In the genomic region with DNA sequence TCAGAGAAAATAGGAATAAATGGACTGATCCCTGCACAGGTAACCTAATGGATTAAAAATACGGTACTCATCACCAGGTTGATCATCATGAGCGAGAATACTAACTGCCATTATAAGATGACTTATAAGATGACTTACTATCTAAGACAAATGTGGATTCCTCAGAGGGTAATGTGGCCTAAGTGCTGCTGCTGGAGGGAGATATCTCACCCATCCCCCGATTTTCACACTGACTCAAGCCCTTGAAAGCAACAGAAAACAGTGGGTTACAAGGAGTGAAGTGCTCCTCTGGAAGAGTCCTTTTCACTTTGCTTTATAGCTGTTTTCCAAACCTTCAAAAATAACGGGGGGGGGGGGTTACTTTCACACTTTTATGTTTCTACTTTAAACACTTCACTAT, we compare ENCODE assay signal across 8 cellular contexts. TPM values are rescaled to one million over a fixed set of nuclear protein-coding genes. Genes with fewer than 3 reads are reported as not detected.
DNase-seq lines count a peak whose midpoint lies in the region; ATAC-seq, FAIRE-seq and TF ChIP-seq lines count a peak whose summit lies in the region.

No MANE protein-coding gene starts in this region.

- peaks cover 14% of the 10 kb centered on the region for H3K4me1 ChIP-seq in HepG2 (ENCODE audit: insufficient read depth, low read length)
- H3K4me1 ChIP-seq in right lobe of liver: peaks cover 0 to 4% (median 2%) of the 10 kb centered on the region in 4 donors
- peaks cover 6% of the 10 kb centered on the region in 2 donors for H3K4me1 ChIP-seq in kidney (ENCODE audit: control insufficient read depth in 1 of 2, insufficient read depth in 1 of 2, low read depth in 1 of 2, low read length in 2 of 2)
- H3K4me1 ChIP-seq in uterus: no peaks in the 10 kb centered on the region

- H3K4me3 ChIP-seq in HepG2 (replicated peaks in 1 of 3; ENCODE audit: insufficient read depth in 1 of 3, low read depth in 2 of 3, low read length in 3 of 3) (peak overlapping the region; percentile 72 to 94 (median 84)), right lobe of liver (peak overlapping the region in 1 of 3 donors; percentile 87), kidney (ENCODE audit: low read length in 2 of 2) (peak overlapping the region; percentile 82 to 85), uterus (peak overlapping the region; percentile 59 to 77)

- H3K9me3 ChIP-seq in HepG2 (ENCODE audit: low read length) (no peaks in the 10 kb centered on the region), right lobe of liver (no peaks in the 10 kb centered on the region), kidney (ENCODE audit: control insufficient read depth in 1 of 2, low read length in 2 of 2) (no peaks in the 10 kb centered on the region), uterus (no peaks in the 10 kb centered on the region)

- in situ Hi-C loops in HepG2 (cut with HindIII; ENCODE audit: extremely low pct_ligation_motif_present, low pct_unique_long_range_greater_than_20kb): no loop called here

- H3K79me2 ChIP-seq in HepG2 (ENCODE audit: insufficient read depth, low read length): peaks cover 3% of the 10 kb centered on the region

- H3K4me1 Mint-ChIP-seq in activated CD4-positive, alpha-beta memory T cell treated with anti-CD3 and anti-CD28 coated beads, Interleukin-2, amount 10 ng/mL, durations not matched to agents 7 days and 5 days: peaks cover 26% of the 10 kb centered on the region

- H3K4me3 Mint-ChIP-seq in activated CD4-positive, alpha-beta memory T cell treated with anti-CD3 and anti-CD28 coated beads, Interleukin-2, amount 10 ng/mL, durations not matched to agents 7 days and 5 days: peak overlapping the region; percentile 94

- no peak for TF ChIP-seq RAD21 in HepG2 (CRISPR knock-in tag; IDR thresholded peaks at IDR 0.05)

- peaks cover under 1% of the 10 kb centered on the region for H3K27me3 Mint-ChIP-seq in activated CD4-positive, alpha-beta memory T cell treated with anti-CD3 and anti-CD28 coated beads, Interleukin-2, amount 10 ng/mL, durations not matched to agents 7 days and 5 days

- peak overlapping the region; percentile 73 for H2AFZ ChIP-seq in HepG2 (ENCODE audit: low read length)

- DNase-seq in HepG2 (ENCODE audit: low spot score): no peak
- DNase-seq in right lobe of liver: no peak
- DNase-seq in activated CD4-positive, alpha-beta memory T cell treated with anti-CD3 and anti-CD28 coated beads, Interleukin-2, amount 10 ng/mL, durations not matched to agents 7 days and 5 days: no peak
- DNase-seq in kidney: no peak
- no peak for DNase-seq in uterus
- no peak for DNase-seq in NCI-H226
- no peak for DNase-seq in pons (ENCODE audit: low spot score)
- no peak for DNase-seq in SW480 (ENCODE audit: low spot score)

- no peak overlapping the region for H3K27ac ChIP-seq in HepG2 (ENCODE audit: extremely low read length, insufficient read depth, low read length)
- no peak overlapping the region for H3K27ac ChIP-seq in right lobe of liver
- no peak overlapping the region for H3K27ac ChIP-seq in kidney (ENCODE audit: low read depth in 2 of 2, low read length in 2 of 2)
- no peak overlapping the region for H3K27ac ChIP-seq in uterus

- TF ChIP-seq EP300 in HepG2 (IDR thresholded peaks at IDR 0.05; ENCODE audit: low read depth in 2 of 2, low read length in 2 of 2): no peak
- TF ChIP-seq EP300 in HepG2 (CRISPR knock-in tag; IDR thresholded peaks at IDR 0.05; ENCODE audit: borderline replicate concordance): no peak

- CTCF ChIA-PET in HepG2 (lab: Yijun Ruan, JAX; ENCODE audit: low intra/inter-chr PET ratio, low total read pairs): no interaction called here
- CTCF ChIA-PET in activated CD4-positive, alpha-beta memory T cell treated with anti-CD3 and anti-CD28 coated beads, Interleukin-2, amount 10 ng/mL, durations not matched to agents 7 days and 5 days (lab: Charles Lee): interaction anchor here (1.0 to 3.3 kb wide), 7 partner anchors 14 to 274 kb away, joined by 3 to 12 read pairs (median 7); no protein-coding TSS in a partner anchor

- POLR2A ChIA-PET in HepG2 (lab: Yijun Ruan, JAX): interaction anchor here (0.6 to 3.5 kb wide), 5 partner anchors 14 to 176 kb away, joined by 3 to 36 read pairs (median 6); a partner anchor contains a TSS
- POLR2A ChIA-PET in activated CD4-positive, alpha-beta memory T cell treated with anti-CD3 and anti-CD28 coated beads, Interleukin-2, amount 10 ng/mL, durations not matched to agents 7 days and 5 days (lab: Charles Lee): interaction anchor here (0.8 to 2.9 kb wide), 8 partner anchors 8 to 160 kb away, joined by 3 to 16 read pairs (median 5); a partner anchor contains a TSS

- no TSS peak for BruUV-seq in HepG2 (replicated peaks; lab: Mats Ljungman, UMichigan)

- H3K36me3 Mint-ChIP-seq in activated CD4-positive, alpha-beta memory T cell treated with anti-CD3 and anti-CD28 coated beads, Interleukin-2, amount 10 ng/mL, durations not matched to agents 7 days and 5 days (ENCODE audit: low read depth): peaks cover 3% of the 10 kb centered on the region

- peak overlapping the region; percentile 85 for H3K4me2 ChIP-seq in HepG2 (ENCODE audit: low read depth, low read length)

- H3K9ac ChIP-seq in HepG2 (ENCODE audit: insufficient read depth, low read depth, low read length) (peak overlapping the region; percentile 82), kidney (ENCODE audit: low read length in 2 of 2) (peak overlapping the region; percentile 71 to 85)

- H3K27ac Mint-ChIP-seq in activated CD4-positive, alpha-beta memory T cell treated with anti-CD3 and anti-CD28 coated beads, Interleukin-2, amount 10 ng/mL, durations not matched to agents 7 days and 5 days: peak overlapping the region; percentile 32

- FAIRE-seq in HepG2 (lab: Jason Lieb, UNC) (no peak), kidney (lab: Jason Lieb, UNC) (no peak)

- no peak for ATAC-seq in HepG2
- no peak for ATAC-seq in right lobe of liver

- no peaks in the 10 kb centered on the region; a peak in 1 of 5 replicates for H3K27me3 ChIP-seq in HepG2 (ENCODE audit: control insufficient read depth in 1 of 2, insufficient read depth in 2 of 2, low read length in 2 of 2)
- H3K27me3 ChIP-seq in right lobe of liver: no peaks in the 10 kb centered on the region
- H3K27me3 ChIP-seq in uterus: no peaks in the 10 kb centered on the region

- H3K36me3 ChIP-seq in HepG2 (replicated peaks in 1 of 2; ENCODE audit: control insufficient read depth in 1 of 2, insufficient read depth in 2 of 2, low read length in 2 of 2): no peaks in the 10 kb centered on the region
- H3K36me3 ChIP-seq in right lobe of liver: no peaks in the 10 kb centered on the region
- H3K36me3 ChIP-seq in kidney (ENCODE audit: control insufficient read depth in 1 of 2, insufficient read depth in 2 of 2, low read length in 2 of 2): no peaks in the 10 kb centered on the region
- H3K36me3 ChIP-seq in uterus: no peaks in the 10 kb centered on the region

- H3K9me3 Mint-ChIP-seq in activated CD4-positive, alpha-beta memory T cell treated with anti-CD3 and anti-CD28 coated beads, Interleukin-2, amount 10 ng/mL, durations not matched to agents 7 days and 5 days: no peaks in the 10 kb centered on the region

- no peak for TF ChIP-seq CTCF in HepG2 (CRISPR knock-in tag; IDR thresholded peaks at IDR 0.05)
- TF ChIP-seq CTCF in right lobe of liver (IDR thresholded peaks at IDR 0.05): no peak
- TF ChIP-seq CTCF in kidney (IDR thresholded peaks at IDR 0.05; ENCODE audit: borderline replicate concordance, extremely low read depth, insufficient read depth): no peak
- TF ChIP-seq CTCF in uterus (IDR thresholded peaks at IDR 0.05): no peak

- 50% methylated on average over 4 of the region's 4 CpGs for WGBS in HepG2 (ENCODE audit: low lambda C conversion rate)
- 51% methylated on average over 4 of the region's 4 CpGs for WGBS in right lobe of liver (ENCODE audit: insufficient coverage, low coverage, low lambda C conversion rate, missing lambda C conversion rate)

- TF ChIP-seq POLR2A in HepG2 (IDR thresholded peaks at IDR 0.05; ENCODE audit: insufficient read depth in 1 of 2, low read depth in 2 of 2, low read length in 2 of 2) (no peak), right lobe of liver (IDR thresholded peaks at IDR 0.05) (no peak), uterus (IDR thresholded peaks at IDR 0.05) (no peak)

- no peaks in the 10 kb centered on the region for H4K20me1 ChIP-seq in HepG2 (ENCODE audit: insufficient read depth, low read length)

- intact Hi-C loops in HepG2 (cut with micrococcal nuclease; ENCODE audit: unreplicated experiment) (no loop called here), right lobe of liver (cut with DNase I) (no loop called here), kidney (cut with DNase I) (no loop called here), uterus (cut with DNase I; ENCODE audit: low total_unique reads) (no loop called here)

RNA-seq across cellular contexts. Expression of a gene that starts 0.9 kb away (rescaled TPM):
- 14.0 and 14.2 TPM in 2 replicates for total RNA-seq in HepG2 (2016; rRNA removed; fragmentation: Illumina TruSeq; extraction: Trizol)
- 5.2 and 7.3 TPM in 2 replicates for total RNA-seq in HepG2 (2016; cell fraction: cytosol; rRNA removed; fragmentation: Illumina TruSeq; extraction: Trizol; ENCODE audit: low read depth)
- total RNA-seq in HepG2 (2016; cell fraction: insoluble cytoplasmic fraction; rRNA removed; fragmentation: Illumina TruSeq; extraction: Trizol): 14.1 and 16.1 TPM in 2 replicates
- total RNA-seq in HepG2 (2016; cell fraction: membrane; rRNA removed; fragmentation: Illumina TruSeq; extraction: Trizol): 11.0 and 12.9 TPM in 2 replicates
- total RNA-seq in HepG2 (2016; cell fraction: nucleus; rRNA removed; fragmentation: Illumina TruSeq; extraction: Trizol): 11.0 and 11.8 TPM in 2 replicates
- 10.0 and 11.8 TPM in 2 replicates for polyA plus RNA-seq in HepG2 (2011; rRNA removed)
- polyA plus RNA-seq in HepG2 (2011; cell fraction: cytosol; rRNA removed): 12.9 and 14.2 TPM in 2 replicates
- polyA plus RNA-seq in HepG2 (2011; cell fraction: nucleus; rRNA removed): 12.0 TPM in 2 replicates
- polyA plus RNA-seq in HepG2 (2012): 8.4 and 10.1 TPM in 2 replicates
- polyA plus RNA-seq in HepG2 (2016; cell fraction: cytosol; fragmentation: Illumina TruSeq; extraction: Trizol; ENCODE audit: low read depth): 4.6 and 6.0 TPM in 2 replicates
- polyA plus RNA-seq in HepG2 (2016; cell fraction: insoluble cytoplasmic fraction; fragmentation: Illumina TruSeq; extraction: Trizol; ENCODE audit: low read depth): 12.6 and 16.7 TPM in 2 replicates
- polyA plus RNA-seq in HepG2 (2016; cell fraction: membrane; fragmentation: Illumina TruSeq; extraction: Trizol; ENCODE audit: low read depth): 7.0 and 10.1 TPM in 2 replicates
- polyA plus RNA-seq in HepG2 (2016; cell fraction: nucleus; fragmentation: Illumina TruSeq; extraction: Trizol; ENCODE audit: insufficient read depth, low read depth): 16.2 and 19.0 TPM in 2 replicates
- polyA minus RNA-seq in HepG2 (2011; rRNA and poly(A)+ RNA removed; ENCODE audit: low replicate concordance): 4.5 and 7.8 TPM in 2 replicates
- polyA minus RNA-seq in HepG2 (2011; cell fraction: cytosol; rRNA and poly(A)+ RNA removed): 2.6 and 3.8 TPM in 2 replicates
- polyA minus RNA-seq in HepG2 (2011; cell fraction: nucleus; rRNA and poly(A)+ RNA removed): 8.1 and 9.7 TPM in 2 replicates
- 10 to 100 TPM in 4 of 6 experiments, 1 to 10 TPM in 2; 7.4 to 13.5 (median 10.5) TPM for total RNA-seq in right lobe of liver
- 10 to 100 TPM; 13.7 to 15.6 TPM for total RNA-seq in activated CD4-positive, alpha-beta memory T cell treated with anti-CD3 and anti-CD28 coated beads, Interleukin-2, amount 10 ng/mL, durations not matched to agents 7 days and 5 days
- 22.9 TPM for total RNA-seq in kidney
- 33.4 TPM for polyA plus RNA-seq in kidney (ENCODE audit: insufficient read depth, low read depth, low replicate concordance)
- total RNA-seq in uterus: 10 to 100 TPM in 2 of 4 donors, 1 to 10 TPM in 2; 3.2 to 45.9 (median 12.0) TPM

RNA-seq across cellular contexts. Expression of a gene that starts 47.4 kb away (rescaled TPM):
- total RNA-seq in HepG2 (2016; rRNA removed; fragmentation: Illumina TruSeq; extraction: Trizol) (1.8 and 4.6 TPM in 2 replicates), right lobe of liver (10 to 100 TPM in 1 of 6 experiments, 1 to 10 TPM in 5; 3.4 to 14.2 (median 4.7) TPM), kidney (6.1 TPM), uterus (1 to 10 TPM in 2 of 4 donors, under 1 TPM in 2; 0.26 to 4.1 (median 0.86) TPM)
- total RNA-seq in HepG2 (2016; cell fraction: cytosol; rRNA removed; fragmentation: Illumina TruSeq; extraction: Trizol; ENCODE audit: low read depth): 0.30 and 0.53 TPM in 2 replicates
- 1.9 and 5.8 TPM in 2 replicates for total RNA-seq in HepG2 (2016; cell fraction: insoluble cytoplasmic fraction; rRNA removed; fragmentation: Illumina TruSeq; extraction: Trizol)
- total RNA-seq in HepG2 (2016; cell fraction: membrane; rRNA removed; fragmentation: Illumina TruSeq; extraction: Trizol): 1.7 TPM in 2 replicates
- 5.8 and 6.3 TPM in 2 replicates for total RNA-seq in HepG2 (2016; cell fraction: nucleus; rRNA removed; fragmentation: Illumina TruSeq; extraction: Trizol)
- polyA plus RNA-seq in HepG2 (2011; rRNA removed) (3.8 and 7.1 TPM in 2 replicates), kidney (ENCODE audit: insufficient read depth, low read depth, low replicate concordance) (0.82 TPM)
- 3.3 and 6.2 TPM in 2 replicates for polyA plus RNA-seq in HepG2 (2011; cell fraction: cytosol; rRNA removed)
- polyA plus RNA-seq in HepG2 (2011; cell fraction: nucleus; rRNA removed): 9.4 and 27.0 TPM in 2 replicates
- polyA plus RNA-seq in HepG2 (2012): 1.3 and 1.8 TPM in 2 replicates
- 0.51 and 0.58 TPM in 2 replicates for polyA plus RNA-seq in HepG2 (2016; cell fraction: cytosol; fragmentation: Illumina TruSeq; extraction: Trizol; ENCODE audit: low read depth)
- polyA plus RNA-seq in HepG2 (2016; cell fraction: insoluble cytoplasmic fraction; fragmentation: Illumina TruSeq; extraction: Trizol; ENCODE audit: low read depth): 1.9 and 2.2 TPM in 2 replicates
- polyA plus RNA-seq in HepG2 (2016; cell fraction: membrane; fragmentation: Illumina TruSeq; extraction: Trizol; ENCODE audit: low read depth): 0.93 and 1.1 TPM in 2 replicates
- polyA plus RNA-seq in HepG2 (2016; cell fraction: nucleus; fragmentation: Illumina TruSeq; extraction: Trizol; ENCODE audit: insufficient read depth, low read depth): 8.4 and 9.8 TPM in 2 replicates
- polyA minus RNA-seq in HepG2 (2011; rRNA and poly(A)+ RNA removed; ENCODE audit: low replicate concordance): 0.26 and 16.3 TPM in 2 replicates
- 2.0 and 4.0 TPM in 2 replicates for polyA minus RNA-seq in HepG2 (2011; cell fraction: cytosol; rRNA and poly(A)+ RNA removed)
- polyA minus RNA-seq in HepG2 (2011; cell fraction: nucleus; rRNA and poly(A)+ RNA removed): 2.7 and 5.3 TPM in 2 replicates
- 1 to 10 TPM; 2.2 to 2.6 TPM for total RNA-seq in activated CD4-positive, alpha-beta memory T cell treated with anti-CD3 and anti-CD28 coated beads, Interleukin-2, amount 10 ng/mL, durations not matched to agents 7 days and 5 days

RNA-seq across cellular contexts. Expression of a gene that starts 54.0 kb away (rescaled TPM):
- total RNA-seq in HepG2 (2016; rRNA removed; fragmentation: Illumina TruSeq; extraction: Trizol) (not detected in 2 replicates), right lobe of liver (under 1 TPM; 0.09 to 0.31 (median 0.14) TPM), kidney (6.0 TPM), uterus (10 to 100 TPM in 1 of 4 donors, 1 to 10 TPM in 2, under 1 TPM in 1; 0.29 to 22.7 (median 3.3) TPM)
- total RNA-seq in HepG2 (2016; cell fraction: cytosol; rRNA removed; fragmentation: Illumina TruSeq; extraction: Trizol; ENCODE audit: low read depth): not detected in 2 replicates
- not detected in 2 replicates for total RNA-seq in HepG2 (2016; cell fraction: insoluble cytoplasmic fraction; rRNA removed; fragmentation: Illumina TruSeq; extraction: Trizol)
- not detected in 2 replicates for total RNA-seq in HepG2 (2016; cell fraction: membrane; rRNA removed; fragmentation: Illumina TruSeq; extraction: Trizol)
- total RNA-seq in HepG2 (2016; cell fraction: nucleus; rRNA removed; fragmentation: Illumina TruSeq; extraction: Trizol): not detected in 2 replicates
- polyA plus RNA-seq in HepG2 (2011; rRNA removed) (not detected in 2 replicates), kidney (ENCODE audit: insufficient read depth, low read depth, low replicate concordance) (1.5 TPM)
- polyA plus RNA-seq in HepG2 (2011; cell fraction: cytosol; rRNA removed): not detected in 2 replicates
- not detected in 2 replicates for polyA plus RNA-seq in HepG2 (2011; cell fraction: nucleus; rRNA removed)
- not detected in 2 replicates for polyA plus RNA-seq in HepG2 (2012)
- polyA plus RNA-seq in HepG2 (2016; cell fraction: cytosol; fragmentation: Illumina TruSeq; extraction: Trizol; ENCODE audit: low read depth): not detected in 2 replicates
- not detected in 2 replicates for polyA plus RNA-seq in HepG2 (2016; cell fraction: insoluble cytoplasmic fraction; fragmentation: Illumina TruSeq; extraction: Trizol; ENCODE audit: low read depth)
- polyA plus RNA-seq in HepG2 (2016; cell fraction: membrane; fragmentation: Illumina TruSeq; extraction: Trizol; ENCODE audit: low read depth): not detected in 2 replicates
- polyA plus RNA-seq in HepG2 (2016; cell fraction: nucleus; fragmentation: Illumina TruSeq; extraction: Trizol; ENCODE audit: insufficient read depth, low read depth): not detected in 2 replicates
- not detected in 2 replicates for polyA minus RNA-seq in HepG2 (2011; rRNA and poly(A)+ RNA removed; ENCODE audit: low replicate concordance)
- not detected in 2 replicates for polyA minus RNA-seq in HepG2 (2011; cell fraction: cytosol; rRNA and poly(A)+ RNA removed)
- polyA minus RNA-seq in HepG2 (2011; cell fraction: nucleus; rRNA and poly(A)+ RNA removed): not detected in 2 replicates
- total RNA-seq in activated CD4-positive, alpha-beta memory T cell treated with anti-CD3 and anti-CD28 coated beads, Interleukin-2, amount 10 ng/mL, durations not matched to agents 7 days and 5 days: not detected
